23 cellular contexts compared by ENCODE assay signal in genomic region chr22:44137415-44137814, GRCh38. TPM values are rescaled to one million over a fixed set of nuclear protein-coding genes. Genes with fewer than 3 reads are reported as not detected.
"Had no signal": no experiment of that assay in that cellular context is flagged by ENCODE, and none has a peak within 500 bp of the region (broad histone marks: within the 10 kb centered on the region; RNA-seq: fewer than 3 reads in every experiment).

No MANE protein-coding gene starts in this region.

- H3K9me3 Mint-ChIP-seq: natural killer cell had no signal

- H3K27ac Mint-ChIP-seq: immature natural killer cell; natural killer cell; stimulated activated memory B cell treated with anti-CD40 and anti-IgM and Interleukin-4, amounts not matched to agents 10 μg/mL and 1 μg/mL and 100 μg/mL, for 72 hours had no signal

- H3K4me3 ChIP-seq: coronary artery, lower lobe of right lung, ovary, right lobe of liver, thoracic aorta, tibial nerve, upper lobe of left lung, uterus had no signal

- ATAC-seq: effector memory CD8-positive, alpha-beta T cell; left ventricle myocardium superior; lower lobe of right lung; natural killer cell; right lobe of liver; stimulated activated memory B cell treated with anti-CD40 and anti-IgM and Interleukin-4, amounts not matched to agents 10 μg/mL and 1 μg/mL and 100 μg/mL, for 72 hours; stimulated activated naive CD8-positive, alpha-beta T cell treated with anti-CD3 and anti-CD28 coated beads, Interleukin-15, Interleukin-2, amounts not matched to agents 100 U/mL and 50 U/mL, for 24 hours had no signal

- H3K4me1 Mint-ChIP-seq: stimulated activated memory B cell treated with anti-CD40 and anti-IgM and Interleukin-4, amounts not matched to agents 10 μg/mL and 1 μg/mL and 100 μg/mL, for 72 hours had no signal

- H3K9me3 ChIP-seq: ovary, right lobe of liver had no signal

- H3K36me3 ChIP-seq: ovary, right lobe of liver, thoracic aorta, uterus had no signal

- H3K4me1 ChIP-seq: lower lobe of right lung, right lobe of liver, tibial nerve, uterus had no signal

- H3K27me3 Mint-ChIP-seq: effector memory CD8-positive, alpha-beta T cell; stimulated activated memory B cell treated with anti-CD40 and anti-IgM and Interleukin-4, amounts not matched to agents 10 μg/mL and 1 μg/mL and 100 μg/mL, for 72 hours had no signal

- H3K4me3 Mint-ChIP-seq: effector memory CD8-positive, alpha-beta T cell; immature natural killer cell; natural killer cell; stimulated activated memory B cell treated with anti-CD40 and anti-IgM and Interleukin-4, amounts not matched to agents 10 μg/mL and 1 μg/mL and 100 μg/mL, for 72 hours had no signal

- H3K27me3 ChIP-seq: ovary, right lobe of liver, tibial nerve, upper lobe of left lung, uterus had no signal

- H3K27ac ChIP-seq: coronary artery, lower lobe of right lung, ovary, right lobe of liver, thoracic aorta, tibial nerve, upper lobe of left lung, uterus had no signal

- DNase-seq: effector memory CD8-positive, alpha-beta T cell; hypothalamus; immature natural killer cell; islet precursor cell; left ventricle myocardium superior; lower lobe of right lung; natural killer cell; occipital lobe; retina; stimulated activated CD4-positive, alpha-beta T cell treated with anti-CD3 and anti-CD28 coated beads, Interleukin-4, amount 100 ng/mL, for 4 hours; stimulated activated naive CD8-positive, alpha-beta T cell treated with anti-CD3 and anti-CD28 coated beads, Interleukin-15, Interleukin-2, amounts not matched to agents 100 U/mL and 50 U/mL, for 24 hours; substantia nigra; upper lobe of left lung; uterus had no signal

RNA-seq across cellular contexts. Expression of gene PARVG, which starts 43.3 kb away (rescaled TPM):
- total RNA-seq: fibroblast of villous mesenchyme, pulmonary artery endothelial cell had no signal
- polyA plus RNA-seq: neural cell had no signal
